Comparison of ENCODE assay signal across 12 cellular contexts in the genomic region with DNA sequence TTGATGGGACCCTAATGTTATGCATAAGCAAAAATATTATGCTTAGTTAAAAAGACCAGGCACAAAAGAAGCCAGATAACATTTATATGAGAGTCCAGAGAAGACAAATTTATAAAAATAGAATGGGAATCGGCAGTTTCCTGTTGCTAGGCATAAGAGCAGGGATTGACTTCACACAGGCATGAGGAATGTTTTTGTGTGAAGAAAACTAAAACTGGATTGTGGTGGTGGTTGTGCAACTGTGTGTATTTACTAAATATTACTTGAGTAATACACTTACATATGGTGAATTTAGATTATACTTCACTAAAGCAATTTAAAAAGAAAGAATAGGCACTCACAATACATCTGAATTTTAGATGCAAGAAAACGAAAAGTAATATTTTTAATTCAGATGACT.
DNase-seq lines count a peak whose midpoint lies in the region; TF ChIP-seq lines count a peak whose summit lies in the region.
"Had no signal": no experiment of that assay in that cellular context is flagged by ENCODE, and none has a peak within 500 bp of the region (broad histone marks: within the 10 kb centered on the region; RNA-seq: fewer than 3 reads in every experiment).

No MANE protein-coding gene starts in this region.

- no peak overlapping the region for H3K18ac ChIP-seq in neuronal stem cell (ENCODE audit: low read length)

- CTCF ChIA-PET in A673 (lab: Charles Lee) = no interaction called here
- CTCF ChIA-PET in activated CD4-positive, alpha-beta memory T cell treated with anti-CD3 and anti-CD28 coated beads for 36 hours (lab: Charles Lee) = no interaction called here

- intact Hi-C loops in A673 (cut with micrococcal nuclease; ENCODE audit: unreplicated experiment) = no loop called here
- intact Hi-C loops in activated CD4-positive, alpha-beta memory T cell treated with anti-CD3 and anti-CD28 coated beads for 36 hours (cut with micrococcal nuclease) = no loop called here

- H3K4ac ChIP-seq in neuronal stem cell (ENCODE audit: low read length) = no peak overlapping the region

- H2BK120ac ChIP-seq in neuronal stem cell (ENCODE audit: low read depth, low read length) = no peak overlapping the region

- H3K4me1 ChIP-seq in GM23248 (ENCODE audit: insufficient read depth) (no peaks in the 10 kb centered on the region), neuronal stem cell (ENCODE audit: control insufficient read depth in 2 of 2, insufficient read depth in 1 of 2, low read depth in 1 of 2, low read length in 2 of 2) (no peaks in the 10 kb centered on the region), A673 (ENCODE audit: insufficient read depth, low read length, poor library complexity, severe bottlenecking) (no peaks in the 10 kb centered on the region)

- no peak overlapping the region for H2BK15ac ChIP-seq in neuronal stem cell (ENCODE audit: low read length)

- H3K27me3 ChIP-seq in GM23248 (replicated peaks; ENCODE audit: insufficient read depth) (no peaks in the 10 kb centered on the region), neuronal stem cell (ENCODE audit: control insufficient read depth in 3 of 3, insufficient read depth in 3 of 3, low read depth in 1 of 3, low read length in 3 of 3) (no peaks in the 10 kb centered on the region), A673 (replicated peaks; ENCODE audit: insufficient read depth, low read depth, low read length, poor library complexity) (no peaks in the 10 kb centered on the region)

- no peaks in the 10 kb centered on the region for H3K79me2 ChIP-seq in GM23248 (ENCODE audit: insufficient read depth)

- POLR2A ChIA-PET in A673 (lab: Charles Lee; ENCODE audit: low non-redundant PET) = no interaction called here
- POLR2A ChIA-PET in activated CD4-positive, alpha-beta memory T cell treated with anti-CD3 and anti-CD28 coated beads for 36 hours (lab: Charles Lee) = no interaction called here

- no peaks in the 10 kb centered on the region for H3K79me1 ChIP-seq in neuronal stem cell (ENCODE audit: low read depth, low read length)

- no peak overlapping the region for H3K14ac ChIP-seq in neuronal stem cell (ENCODE audit: low read length)

- H3K9me2 ChIP-seq in GM23248 (ENCODE audit: insufficient read depth) = no peaks in the 10 kb centered on the region

- no peaks in the 10 kb centered on the region for H3K4me1 Mint-ChIP-seq in activated CD4-positive, alpha-beta memory T cell treated with anti-CD3 and anti-CD28 coated beads for 36 hours (ENCODE audit: low read depth)
- H3K4me1 Mint-ChIP-seq: CD14-positive monocyte had no signal

- no peaks in the 10 kb centered on the region for H4K20me1 ChIP-seq in GM23248 (ENCODE audit: insufficient read depth)

- no peaks in the 10 kb centered on the region for H3K36me3 Mint-ChIP-seq in activated CD4-positive, alpha-beta memory T cell treated with anti-CD3 and anti-CD28 coated beads for 36 hours
- H3K36me3 Mint-ChIP-seq: CD14-positive monocyte; CD8-positive, alpha-beta T cell had no signal

- H2AFZ ChIP-seq in GM23248 (no peak overlapping the region), neuronal stem cell (ENCODE audit: low read length) (peak overlapping the region; percentile 7)

- H4K8ac ChIP-seq in neuronal stem cell (ENCODE audit: low read depth, low read length) = no peak overlapping the region

- no peaks in the 10 kb centered on the region for H3K36me3 ChIP-seq in GM23248 (ENCODE audit: low read depth)
- H3K36me3 ChIP-seq in neuronal stem cell (replicated peaks in 1 of 2; ENCODE audit: control insufficient read depth in 2 of 2, insufficient read depth in 2 of 2, low read length in 2 of 2) = no peaks in the 10 kb centered on the region
- no peaks in the 10 kb centered on the region for H3K36me3 ChIP-seq in A673 (ENCODE audit: insufficient read depth, low read length, poor library complexity, severe bottlenecking)

- no TSS peak for BruUV-seq in A673 (replicated peaks; lab: Mats Ljungman, UMichigan)

- no peaks in the 10 kb centered on the region for H3K9me3 ChIP-seq in GM23248 (ENCODE audit: low read depth)
- no peaks in the 10 kb centered on the region for H3K9me3 ChIP-seq in neuronal stem cell (replicated peaks in 1 of 2; ENCODE audit: control insufficient read depth in 2 of 2, insufficient read depth in 1 of 2, low read depth in 1 of 2, low read length in 2 of 2)
- H3K9me3 ChIP-seq in A673 (ENCODE audit: low read depth, low read length, poor library complexity, severe bottlenecking) = no peaks in the 10 kb centered on the region

- no peak for TF ChIP-seq CTCF in A673 (conservative IDR thresholded peaks at IDR 0.05; ENCODE audit: low read depth, low read length)

- H2BK5ac ChIP-seq in neuronal stem cell (ENCODE audit: low read length) = no peak overlapping the region

- H3K27ac Mint-ChIP-seq in activated CD4-positive, alpha-beta memory T cell treated with anti-CD3 and anti-CD28 coated beads for 36 hours = no peak overlapping the region
- H3K27ac Mint-ChIP-seq: CD14-positive monocyte; CD8-positive, alpha-beta T cell had no signal

- H3K9ac ChIP-seq in GM23248 (no peak overlapping the region), neuronal stem cell (ENCODE audit: low read depth, low read length, poor library complexity) (no peak overlapping the region)

- H2AK5ac ChIP-seq in neuronal stem cell (ENCODE audit: low read depth, low read length) = no peak overlapping the region

- H3K27me3 Mint-ChIP-seq in activated CD4-positive, alpha-beta memory T cell treated with anti-CD3 and anti-CD28 coated beads for 36 hours = no peaks in the 10 kb centered on the region

- DNase-seq in GM23248 (peak; percentile 2), NCI-H460 (ENCODE audit: extremely low read depth, low read depth) (peak; percentile 2), fibroblast of gingiva (ENCODE audit: low read depth) (peak; percentile 47), neuronal stem cell (ENCODE audit: low spot score) (no peak), A673 (ENCODE audit: low spot score) (no peak), kidney glomerular epithelial cell (lab: John Stamatoyannopoulos, UW) (no peak)
- no peak for DNase-seq in activated CD4-positive, alpha-beta memory T cell treated with anti-CD3 and anti-CD28 coated beads for 36 hours
- DNase-seq: CD8-positive, alpha-beta T cell; COR-L47; DMS153; DMS79 treated with DMSO at 0.1 percent for 48 hours had no signal

- in situ Hi-C loops in GM23248 (cut with MboI) = no loop called here

- no peak overlapping the region for H3K4me2 ChIP-seq in GM23248 (ENCODE audit: unreplicated experiment)
- no peak overlapping the region for H3K4me2 ChIP-seq in neuronal stem cell (ENCODE audit: insufficient read depth, low read length, poor library complexity, severe bottlenecking)

- 23 to 34% methylated on average over 2 of the region's 2 CpGs for WGBS in GM23248 (ENCODE audit: low coverage in 1 of 2, low lambda C conversion rate in 2 of 2, missing lambda C conversion rate in 2 of 2), 2 experiments
- WGBS in neuronal stem cell (ENCODE audit: extremely low coverage in 2 of 2, insufficient read length in 2 of 2, insufficient replicate concordance in 1 of 2), 2 donors = no CpG with 5 or more reads among the region's 2 CpGs

- no peak overlapping the region for H4K91ac ChIP-seq in neuronal stem cell (ENCODE audit: low read depth, low read length, poor library complexity)

- H3K9me3 Mint-ChIP-seq in activated CD4-positive, alpha-beta memory T cell treated with anti-CD3 and anti-CD28 coated beads for 36 hours = peaks cover 4% of the 10 kb centered on the region

- no peak overlapping the region for H3K23ac ChIP-seq in neuronal stem cell (ENCODE audit: low read depth, low read length, poor library complexity)

- no peak overlapping the region for H3K4me3 Mint-ChIP-seq in activated CD4-positive, alpha-beta memory T cell treated with anti-CD3 and anti-CD28 coated beads for 36 hours
- H3K4me3 Mint-ChIP-seq: CD14-positive monocyte; CD8-positive, alpha-beta T cell had no signal

- no peak overlapping the region for H2BK12ac ChIP-seq in neuronal stem cell (ENCODE audit: low read length)

- H3K4me3 ChIP-seq in GM23248 (no peak overlapping the region), neuronal stem cell (ENCODE audit: low read length in 2 of 2) (no peak overlapping the region), A673 (ENCODE audit: low read depth, low read length, poor library complexity, severe bottlenecking) (no peak overlapping the region)

- H3F3A ChIP-seq in GM23248 (ENCODE audit: insufficient read depth) = no peaks in the 10 kb centered on the region

- no peak overlapping the region for H3K27ac ChIP-seq in GM23248
- H3K27ac ChIP-seq in neuronal stem cell (replicated peaks; ENCODE audit: low read length) = no peak overlapping the region
- H3K27ac ChIP-seq in A673 (ENCODE audit: low read depth, low read length, poor library complexity, severe bottlenecking) = no peak overlapping the region

Comparison
In these comparisons a context has a peak if more than half of its experiments do, and no peak if none do; other contexts are left out.
1. DNase-seq: peak in GM23248 (single experiment), NCI-H460 (single experiment) and fibroblast of gingiva (single experiment); none in neuronal stem cell (single experiment), A673 (single experiment), activated CD4-positive, alpha-beta memory T cell treated with anti-CD3 and anti-CD28 coated beads for 36 hours (single experiment) and kidney glomerular epithelial cell (single experiment).